1 cellular context compared by ENCODE assay signal in genomic region chr4:6658204-6658585, GRCh38.
TF ChIP-seq lines count a peak whose summit lies in the region.

No MANE protein-coding gene starts in this region.

TF ChIP-seq in IMR-90, 13 proteins besides CTCF, POLR2A, EP300 and RAD21 (continued from another document):
- no peak for TF ChIP-seq SMC3 (IDR thresholded peaks at IDR 0.05; ENCODE audit: low read depth, low read length)
- TF ChIP-seq MXI1 (IDR thresholded peaks at IDR 0.05; ENCODE audit: borderline replicate concordance, low read depth, low read length): no peak
- TF ChIP-seq FOS (IDR thresholded peaks at IDR 0.05; ENCODE audit: low read depth, low read length): no peak
- TF ChIP-seq CHD1 (IDR thresholded peaks at IDR 0.05; ENCODE audit: low read depth, low read length): no peak
- TF ChIP-seq RFX5 (IDR thresholded peaks at IDR 0.05; ENCODE audit: low read depth, low read length): no peak
- no peak for TF ChIP-seq RCOR1 (IDR thresholded peaks at IDR 0.05; ENCODE audit: insufficient replicate concordance, low read length)
- TF ChIP-seq MAZ (IDR thresholded peaks at IDR 0.05; ENCODE audit: borderline replicate concordance, low read depth, low read length): no peak
- no peak for TF ChIP-seq NFE2L2 (IDR thresholded peaks at IDR 0.05; ENCODE audit: low read depth, low read length)
- TF ChIP-seq, protein P1, sequence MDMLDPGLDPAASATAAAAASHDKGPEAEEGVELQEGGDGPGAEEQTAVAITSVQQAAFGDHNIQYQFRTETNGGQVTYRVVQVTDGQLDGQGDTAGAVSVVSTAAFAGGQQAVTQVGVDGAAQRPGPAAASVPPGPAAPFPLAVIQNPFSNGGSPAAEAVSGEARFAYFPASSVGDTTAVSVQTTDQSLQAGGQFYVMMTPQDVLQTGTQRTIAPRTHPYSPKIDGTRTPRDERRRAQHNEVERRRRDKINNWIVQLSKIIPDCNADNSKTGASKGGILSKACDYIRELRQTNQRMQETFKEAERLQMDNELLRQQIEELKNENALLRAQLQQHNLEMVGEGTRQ (IDR thresholded peaks at IDR 0.05; ENCODE audit: low read depth, low read length): no peak
- TF ChIP-seq BHLHE40 (IDR thresholded peaks at IDR 0.05; ENCODE audit: low read depth, low read length): no peak
